In the genomic region with DNA sequence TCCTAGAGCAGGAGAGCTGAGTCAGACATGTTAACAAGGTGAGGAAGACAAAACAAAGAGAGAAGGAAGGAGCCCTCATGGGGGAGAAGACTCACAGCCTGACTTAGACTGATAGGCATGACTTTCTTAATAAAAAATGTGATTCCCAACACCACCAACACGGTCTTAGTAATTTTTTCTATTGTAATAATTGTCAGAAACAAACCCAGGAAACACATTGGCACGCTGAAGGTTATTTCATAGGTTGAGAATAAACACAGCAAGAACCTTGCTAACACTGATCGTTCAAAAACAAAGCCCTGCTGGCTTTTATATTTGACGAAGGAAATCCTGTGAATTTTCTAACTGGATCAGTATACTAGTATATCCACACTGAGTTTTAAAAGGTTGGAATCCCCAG, we compare ENCODE assay signal across 20 cellular contexts.
DNase-seq lines count a peak whose midpoint lies in the region; ATAC-seq, FAIRE-seq and TF ChIP-seq lines count a peak whose summit lies in the region.
"Had no signal": no experiment of that assay in that cellular context is flagged by ENCODE, and none has a peak within 500 bp of the region (broad histone marks: within the 10 kb centered on the region; RNA-seq: fewer than 3 reads in every experiment).

No MANE protein-coding gene starts in this region.

- H2BK15ac ChIP-seq in mesendoderm (replicated peaks; ENCODE audit: low read depth), result no peak overlapping the region

- H3K9ac ChIP-seq in endodermal cell (ENCODE audit: extremely low read depth, low read length, poor library complexity, severe bottlenecking), result no peak overlapping the region
- H3K9ac ChIP-seq in mesendoderm (ENCODE audit: low read length), result no peak overlapping the region
- H3K9ac ChIP-seq: GM23248 had no signal

- peaks cover 16% of the 10 kb centered on the region for H3K4me1 Mint-ChIP-seq in endodermal cell
- H3K4me1 Mint-ChIP-seq: CD4-positive, CD25-positive, alpha-beta regulatory T cell; CD8-positive, alpha-beta memory T cell had no signal

- H3K9me3 Mint-ChIP-seq in endodermal cell, result no peaks in the 10 kb centered on the region
- H3K9me3 Mint-ChIP-seq: CD8-positive, alpha-beta memory T cell had no signal

- no peaks in the 10 kb centered on the region for H3K27me3 ChIP-seq in bronchial epithelial cell (ENCODE audit: control insufficient read depth, insufficient read depth, low read length)
- no peaks in the 10 kb centered on the region for H3K27me3 ChIP-seq in endodermal cell (ENCODE audit: control insufficient read depth, insufficient read depth, low read length, poor library complexity, severe bottlenecking)
- H3K27me3 ChIP-seq in mesendoderm (ENCODE audit: insufficient read depth, low read length, poor library complexity), result no peaks in the 10 kb centered on the region
- H3K27me3 ChIP-seq: BE2C had no signal

- no peak overlapping the region for H3K4me2 ChIP-seq in mesendoderm (ENCODE audit: low read length)

- H4K8ac ChIP-seq in mesendoderm (ENCODE audit: low read depth, low read length), result no peak overlapping the region

- H3K56ac ChIP-seq in mesendoderm (ENCODE audit: low read length), result no peak overlapping the region

- DNase-seq in bronchial epithelial cell (ENCODE audit: low read depth) (peak; percentile 27), endodermal cell (no peak), glomerular endothelial cell (ENCODE audit: extremely low read depth, low read depth, low spot score) (peak; percentile 62), mesendoderm (peak; percentile 40), NCI-H345 (lab: John Stamatoyannopoulos, UW) (no peak), mesenteric fat pad (ENCODE audit: low spot score) (no peak)
- DNase-seq: ACHN; BE2C; C1 segment of cervical spinal cord; CD4-positive, CD25-positive, alpha-beta regulatory T cell; CD8-positive, alpha-beta memory T cell; COR-L47; DMS 273 treated with DMSO at 0.1 percent for 48 hours; DMS53; GM23248 had no signal

- 70 to 88% methylated on average over 3 to 4 of the region's 4 CpGs for WGBS in endodermal cell (ENCODE audit: insufficient coverage in 1 of 2, insufficient read length in 1 of 2), 2 experiments
- WGBS in mesendoderm (ENCODE audit: extremely low coverage, insufficient coverage, low lambda C conversion rate), result no CpG with 5 or more reads among the region's 4 CpGs

- H3K36me3 ChIP-seq in bronchial epithelial cell (ENCODE audit: control insufficient read depth, insufficient read depth, low read length), result no peaks in the 10 kb centered on the region
- no peaks in the 10 kb centered on the region for H3K36me3 ChIP-seq in endodermal cell (ENCODE audit: control insufficient read depth, insufficient read depth, low read length)
- no peaks in the 10 kb centered on the region for H3K36me3 ChIP-seq in mesendoderm (ENCODE audit: control insufficient read depth, insufficient read depth, low read length)
- H3K36me3 ChIP-seq: BE2C, HAP-1 had no signal

- no peaks in the 10 kb centered on the region for H3K27me3 Mint-ChIP-seq in endodermal cell (ENCODE audit: insufficient read depth)
- H3K27me3 Mint-ChIP-seq: CD4-positive, CD25-positive, alpha-beta regulatory T cell; CD8-positive, alpha-beta memory T cell had no signal

- no peak overlapping the region for H2BK5ac ChIP-seq in mesendoderm (ENCODE audit: low read length)

- no peak overlapping the region for H2AK5ac ChIP-seq in mesendoderm (ENCODE audit: low read length)

- no peak overlapping the region for H3K23ac ChIP-seq in mesendoderm (ENCODE audit: low read length)

- no peaks in the 10 kb centered on the region for H3K79me1 ChIP-seq in mesendoderm (ENCODE audit: low read length)

- no peak for ATAC-seq in HG02885 (IDR thresholded peaks at IDR 0.05; ENCODE audit: poor library complexity, unreplicated experiment)

- H4K5ac ChIP-seq in mesendoderm (ENCODE audit: low read length), result no peak overlapping the region

- peak overlapping the region; percentile 68 for H3K4ac ChIP-seq in mesendoderm (ENCODE audit: low read depth, low read length)

- H2BK120ac ChIP-seq in mesendoderm (ENCODE audit: low read depth, low read length), result no peak overlapping the region

- H3K18ac ChIP-seq in mesendoderm (ENCODE audit: low read length), result peak overlapping the region; percentile 41

- H3K4me1 ChIP-seq in endodermal cell (ENCODE audit: control insufficient read depth, insufficient read depth, low read length), result no peaks in the 10 kb centered on the region
- peaks cover 6% of the 10 kb centered on the region for H3K4me1 ChIP-seq in mesendoderm (ENCODE audit: control insufficient read depth, low read depth, low read length)
- H3K4me1 ChIP-seq: BE2C, HAP-1 had no signal

- no peaks in the 10 kb centered on the region for H3K79me2 ChIP-seq in mesendoderm (ENCODE audit: control insufficient read depth, insufficient read depth, low read length)

- no peaks in the 10 kb centered on the region for H3K9me3 ChIP-seq in endodermal cell (ENCODE audit: control insufficient read depth, low read length)
- H3K9me3 ChIP-seq: BE2C, HAP-1 had no signal

- no peak overlapping the region for H3K4me3 ChIP-seq in bronchial epithelial cell (ENCODE audit: low read depth, low read length)
- no peak overlapping the region for H3K4me3 ChIP-seq in endodermal cell (ENCODE audit: low read length)
- no peak overlapping the region for H3K4me3 ChIP-seq in mesendoderm (ENCODE audit: low read length)
- H3K4me3 ChIP-seq: GM23248, HAP-1 had no signal

- TF ChIP-seq CTCF in bronchial epithelial cell (IDR thresholded peaks at IDR 0.05; ENCODE audit: insufficient read depth, low read length, severe bottlenecking) (no peak), endodermal cell (conservative IDR thresholded peaks at IDR 0.05) (no peak)

- H3K4me3 Mint-ChIP-seq in endodermal cell, result no peak overlapping the region
- H3K4me3 Mint-ChIP-seq: CD4-positive, CD25-positive, alpha-beta regulatory T cell; CD8-positive, alpha-beta memory T cell had no signal

- H3K27ac ChIP-seq in endodermal cell (ENCODE audit: low read depth, low read length) (no peak overlapping the region), mesendoderm (ENCODE audit: low read depth, low read length) (no peak overlapping the region)
- H3K27ac ChIP-seq: GM23248, HL-60 had no signal

- FAIRE-seq in bronchial epithelial cell (lab: Jason Lieb, UNC), result no peak
- FAIRE-seq: GM12891, GM19239 had no signal

- no peaks in the 10 kb centered on the region for H3K36me3 Mint-ChIP-seq in endodermal cell (ENCODE audit: low read depth)
- H3K36me3 Mint-ChIP-seq: CD4-positive, CD25-positive, alpha-beta regulatory T cell; CD8-positive, alpha-beta memory T cell had no signal

- H3K27ac Mint-ChIP-seq in endodermal cell, result peak overlapping the region; percentile 9
- H3K27ac Mint-ChIP-seq: CD4-positive, CD25-positive, alpha-beta regulatory T cell; CD8-positive, alpha-beta memory T cell had no signal

Comparison
In these comparisons a context has a peak if more than half of its experiments do, and no peak if none do; other contexts are left out.
1. DNase-seq: peak in bronchial epithelial cell (single experiment), glomerular endothelial cell (single experiment) and mesendoderm (single experiment); none in endodermal cell (single experiment), NCI-H345 (single experiment) and mesenteric fat pad (single experiment).